ENCODE assay signal across 10 cellular contexts in the genomic region with DNA sequence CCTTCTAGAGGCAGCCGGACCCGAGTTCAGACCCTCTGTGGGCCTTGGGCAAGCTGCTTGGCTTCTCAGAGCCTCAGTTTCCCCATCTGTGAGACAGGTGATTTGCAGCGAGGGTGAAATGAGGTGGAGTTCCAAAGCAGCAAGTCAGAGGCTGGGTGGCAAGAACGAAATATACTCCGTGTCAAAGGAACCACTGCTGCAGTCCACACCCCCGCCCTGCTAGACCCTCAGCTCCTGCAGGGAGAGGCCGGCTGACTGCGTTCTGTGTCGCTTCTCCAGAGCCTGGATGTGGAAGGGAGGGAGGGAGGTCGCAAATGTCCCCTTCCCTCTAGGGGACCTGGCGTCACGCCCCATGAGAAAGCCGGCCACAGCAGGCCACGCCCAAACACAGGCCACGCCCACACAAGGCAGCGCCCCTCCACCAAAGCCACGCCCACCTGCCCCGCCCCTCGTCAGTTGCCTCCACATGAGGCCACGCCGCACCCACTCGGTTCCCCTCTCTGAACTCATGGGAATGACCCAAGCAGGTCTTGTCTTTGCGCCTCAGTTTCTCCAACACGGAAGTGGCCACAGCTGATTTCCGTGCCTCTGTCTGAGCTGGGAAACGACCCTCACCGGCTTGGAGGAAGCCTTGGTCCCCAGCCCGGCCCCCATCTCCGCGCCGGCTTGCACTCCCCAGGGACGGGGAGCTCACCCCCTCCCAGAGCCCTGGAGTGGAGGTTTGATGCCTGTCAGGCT. TPM values are rescaled to one million over a fixed set of nuclear protein-coding genes. Genes with fewer than 3 reads are reported as not detected.
DNase-seq lines count a peak whose midpoint lies in the region; ATAC-seq, FAIRE-seq and TF ChIP-seq lines count a peak whose summit lies in the region.
"Had no signal": no experiment of that assay in that cellular context is flagged by ENCODE, and none has a peak within 500 bp of the region (broad histone marks: within the 10 kb centered on the region; RNA-seq: fewer than 3 reads in every experiment).

No MANE protein-coding gene starts in this region.

- CTCF ChIA-PET in CD4-positive, alpha-beta T cell (lab: Charles Lee) = no interaction called here
- CTCF ChIA-PET in activated CD8-positive, alpha-beta T cell treated with anti-CD3 and anti-CD28 coated beads, Interleukin-2, amount 10 ng/mL, durations not matched to agents 7 days and 5 days (lab: Charles Lee) = no interaction called here

- H3K4me3 ChIP-seq in iPS-18a (ENCODE audit: low read length) = peak overlapping the region; percentile 25
- H3K4me3 ChIP-seq in stomach = no peak overlapping the region
- no peak overlapping the region for H3K4me3 ChIP-seq in spleen

- TF ChIP-seq POLR2A in stomach (IDR thresholded peaks at IDR 0.05) (no peak), spleen (IDR thresholded peaks at IDR 0.05) (no peak)

- H3K9me3 ChIP-seq in CD4-positive, alpha-beta T cell (ENCODE audit: control insufficient read depth, low read length) = no peaks in the 10 kb centered on the region
- H3K9me3 ChIP-seq in iPS-18a (ENCODE audit: control insufficient read depth, low read depth, low read length) = no peaks in the 10 kb centered on the region
- H3K9me3 ChIP-seq in stomach = peaks cover 0 to 15% (median 9%) of the 10 kb centered on the region in 4 donors
- peaks cover 0 to 16% (median 13%) of the 10 kb centered on the region in 8 donors for H3K9me3 ChIP-seq in spleen

- whole genome bisulfite sequencing in stomach, 5 donors = 17 to 22% (median 19%) methylated on average over 21 to 32 of the region's 32 CpGs
- WGBS in spleen, 5 donors = 16 to 37% (median 21%) methylated on average over 17 to 32 of the region's 32 CpGs

- FAIRE-seq in RCC 7860 (lab: Jason Lieb, UNC) = no peak

- ATAC-seq in CD4-positive, alpha-beta T cell (ENCODE audit: poor library complexity) = no peak
- ATAC-seq in activated CD8-positive, alpha-beta T cell treated with anti-CD3 and anti-CD28 coated beads, Interleukin-2, amount 10 ng/mL, durations not matched to agents 7 days and 5 days = peak; percentile 65
- ATAC-seq: right cardiac atrium had no signal

- no peaks in the 10 kb centered on the region for H3K36me3 Mint-ChIP-seq in CD4-positive, alpha-beta T cell (ENCODE audit: low read depth)
- H3K36me3 Mint-ChIP-seq in activated CD8-positive, alpha-beta T cell treated with anti-CD3 and anti-CD28 coated beads, Interleukin-2, amount 10 ng/mL, durations not matched to agents 7 days and 5 days (ENCODE audit: low read depth) = peaks cover 3% of the 10 kb centered on the region
- H3K36me3 Mint-ChIP-seq: brain had no signal

- H3K4me1 Mint-ChIP-seq in CD4-positive, alpha-beta T cell (ENCODE audit: low read depth) = no peaks in the 10 kb centered on the region
- peaks cover 2% of the 10 kb centered on the region for H3K4me1 Mint-ChIP-seq in activated CD8-positive, alpha-beta T cell treated with anti-CD3 and anti-CD28 coated beads, Interleukin-2, amount 10 ng/mL, durations not matched to agents 7 days and 5 days (ENCODE audit: low read depth)
- H3K4me1 Mint-ChIP-seq: brain had no signal

- no peak overlapping the region for H3K27ac ChIP-seq in CD4-positive, alpha-beta T cell (ENCODE audit: low read depth, low read length)
- H3K27ac ChIP-seq in iPS-18a (ENCODE audit: low read length) (no peak overlapping the region), stomach (no peak overlapping the region), spleen (no peak overlapping the region)

- H3K4me3 Mint-ChIP-seq in CD4-positive, alpha-beta T cell = no peak overlapping the region
- H3K4me3 Mint-ChIP-seq in activated CD8-positive, alpha-beta T cell treated with anti-CD3 and anti-CD28 coated beads, Interleukin-2, amount 10 ng/mL, durations not matched to agents 7 days and 5 days = no peak overlapping the region
- H3K4me3 Mint-ChIP-seq: brain had no signal

- no peak overlapping the region for H3K9ac ChIP-seq in iPS-18a (ENCODE audit: low read length)

- TF ChIP-seq EP300 in Ishikawa (IDR thresholded peaks at IDR 0.05; ENCODE audit: borderline replicate concordance) (no peak), stomach (IDR thresholded peaks at IDR 0.05) (no peak)

- peaks cover 28% of the 10 kb centered on the region for H3K27me3 ChIP-seq in CD4-positive, alpha-beta T cell (ENCODE audit: control insufficient read depth, insufficient read depth, low read length)
- H3K27me3 ChIP-seq in iPS-18a (ENCODE audit: control insufficient read depth, insufficient read depth, low read length) (peaks cover 40% of the 10 kb centered on the region), stomach (peaks cover 4 to 91% (median 67%) of the 10 kb centered on the region in 3 donors), spleen (replicated peaks in 1 of 7) (peaks cover 3 to 85% (median 29%) of the 10 kb centered on the region in 7 donors)

- TF ChIP-seq RAD21 in Ishikawa (IDR thresholded peaks at IDR 0.05; ENCODE audit: low read depth) = no peak

- peak in 9 of 10 experiments; percentile 20 to 55 (median 38) for DNase-seq in CD4-positive, alpha-beta T cell
- DNase-seq in activated CD8-positive, alpha-beta T cell treated with anti-CD3 and anti-CD28 coated beads, Interleukin-2, amount 10 ng/mL, durations not matched to agents 7 days and 5 days = peak; percentile 75
- DNase-seq in stomach = peak; percentile 59
- DNase-seq in epidermal melanocyte (ENCODE audit: insufficient read length, low spot score) = no peak
- no peak for DNase-seq in RCC 7860 (ENCODE audit: low spot score)
- DNase-seq in spleen = no peak

- H3K4me1 ChIP-seq in iPS-18a (ENCODE audit: control insufficient read depth, low read depth, low read length) (no peaks in the 10 kb centered on the region), stomach (peaks cover 0 to 7% (median 3%) of the 10 kb centered on the region in 4 donors), spleen (peaks cover 0 to 9% (median 2%) of the 10 kb centered on the region in 6 donors)

- H3K27ac Mint-ChIP-seq in CD4-positive, alpha-beta T cell = no peak overlapping the region
- no peak overlapping the region for H3K27ac Mint-ChIP-seq in activated CD8-positive, alpha-beta T cell treated with anti-CD3 and anti-CD28 coated beads, Interleukin-2, amount 10 ng/mL, durations not matched to agents 7 days and 5 days
- H3K27ac Mint-ChIP-seq: brain had no signal

- peaks cover 44% of the 10 kb centered on the region for H3K27me3 Mint-ChIP-seq in CD4-positive, alpha-beta T cell
- peaks cover 7% of the 10 kb centered on the region for H3K27me3 Mint-ChIP-seq in activated CD8-positive, alpha-beta T cell treated with anti-CD3 and anti-CD28 coated beads, Interleukin-2, amount 10 ng/mL, durations not matched to agents 7 days and 5 days (ENCODE audit: low read depth)

- intact Hi-C loops in CD4-positive, alpha-beta T cell (cut with DNase I, micrococcal nuclease) = no loop called here
- intact Hi-C loops in stomach (cut with DNase I; ENCODE audit: low total_unique reads) = no loop called here
- intact Hi-C loops in spleen (cut with DNase I; ENCODE audit: low total_unique reads) = no loop called here

- no peak for TF ChIP-seq CTCF in CD4-positive, alpha-beta T cell (IDR thresholded peaks at IDR 0.05)
- TF ChIP-seq CTCF in stomach (IDR thresholded peaks at IDR 0.05) = no peak
- no peak for TF ChIP-seq CTCF in spleen (IDR thresholded peaks at IDR 0.05 in 8 of 11, conservative IDR thresholded peaks at IDR 0.05 in 3 of 11)

- no peaks in the 10 kb centered on the region for H3K36me3 ChIP-seq in iPS-18a (ENCODE audit: control insufficient read depth, low read depth, low read length)
- no peaks in the 10 kb centered on the region for H3K36me3 ChIP-seq in stomach
- no peaks in the 10 kb centered on the region for H3K36me3 ChIP-seq in spleen

- POLR2A ChIA-PET in CD4-positive, alpha-beta T cell (lab: Charles Lee) = no interaction called here
- POLR2A ChIA-PET in activated CD8-positive, alpha-beta T cell treated with anti-CD3 and anti-CD28 coated beads, Interleukin-2, amount 10 ng/mL, durations not matched to agents 7 days and 5 days (lab: Charles Lee) = no interaction called here

- H3K9me3 Mint-ChIP-seq in CD4-positive, alpha-beta T cell = no peaks in the 10 kb centered on the region
- peaks cover 5% of the 10 kb centered on the region for H3K9me3 Mint-ChIP-seq in activated CD8-positive, alpha-beta T cell treated with anti-CD3 and anti-CD28 coated beads, Interleukin-2, amount 10 ng/mL, durations not matched to agents 7 days and 5 days (ENCODE audit: insufficient read depth)

TF ChIP-seq in Ishikawa, 13 proteins besides CTCF, POLR2A, EP300 and RAD21:
- TF ChIP-seq FOXM1 (IDR thresholded peaks at IDR 0.05; ENCODE audit: borderline replicate concordance, low read depth) (no peak), TCF12 (IDR thresholded peaks at IDR 0.05; ENCODE audit: low read depth) (no peak), ZBTB7A (IDR thresholded peaks at IDR 0.05; ENCODE audit: low read depth) (peak; percentile 74; the same call in 1 of the 2 replicates)
- TF ChIP-seq, protein P1, sequence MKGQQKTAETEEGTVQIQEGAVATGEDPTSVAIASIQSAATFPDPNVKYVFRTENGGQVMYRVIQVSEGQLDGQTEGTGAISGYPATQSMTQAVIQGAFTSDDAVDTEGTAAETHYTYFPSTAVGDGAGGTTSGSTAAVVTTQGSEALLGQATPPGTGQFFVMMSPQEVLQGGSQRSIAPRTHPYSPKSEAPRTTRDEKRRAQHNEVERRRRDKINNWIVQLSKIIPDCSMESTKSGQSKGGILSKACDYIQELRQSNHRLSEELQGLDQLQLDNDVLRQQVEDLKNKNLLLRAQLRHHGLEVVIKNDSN (IDR thresholded peaks at IDR 0.05) = no peak
TF ChIP-seq in Ishikawa: peak in this region for 1.

RNA-seq across cellular contexts. Expression of a gene that starts 38.3 kb away (rescaled TPM):
- total RNA-seq in CD4-positive, alpha-beta T cell = 10 to 100 TPM; 51.2 to 52.2 TPM
- total RNA-seq in activated CD8-positive, alpha-beta T cell treated with anti-CD3 and anti-CD28 coated beads, Interleukin-2, amount 10 ng/mL, durations not matched to agents 7 days and 5 days = 100 to 1,000 TPM; 130 to 137 TPM
- 10 to 100 TPM; 12.8 to 90.2 (median 34.8) TPM for total RNA-seq in stomach
- polyA plus RNA-seq in stomach = 10 to 100 TPM; 30.2 to 34.6 (median 33.7) TPM
- total RNA-seq in spleen = 100 to 1,000 TPM in 5 of 7 donors, 10 to 100 TPM in 2; 79.2 to 135 (median 107) TPM
- polyA plus RNA-seq in spleen = 10 to 100 TPM; 81.0 to 96.5 (median 88.9) TPM

Comparison
In these comparisons a context has a peak if more than half of its experiments do, and no peak if none do; other contexts are left out.
1. DNase-seq: peak in CD4-positive, alpha-beta T cell (9 of 10), activated CD8-positive, alpha-beta T cell treated with anti-CD3 and anti-CD28 coated beads, Interleukin-2, amount 10 ng/mL, durations not matched to agents 7 days and 5 days (single experiment) and stomach (single experiment); none in epidermal melanocyte (single experiment), RCC 7860 (single experiment) and spleen (single experiment).